ENCODE assay signal across 18 cellular contexts in genomic region chr6:93272201-93272600, GRCh38.
DNase-seq lines count a peak whose midpoint lies in the region; ATAC-seq and TF ChIP-seq lines count a peak whose summit lies in the region.
"Had no signal": no experiment of that assay in that cellular context is flagged by ENCODE, and none has a peak within 500 bp of the region (broad histone marks: within the 10 kb centered on the region; RNA-seq: fewer than 3 reads in every experiment).

No MANE protein-coding gene starts in this region.

- H3K36me3 ChIP-seq in Caco-2 (ENCODE audit: control insufficient read depth, insufficient read depth, low read length): no peaks in the 10 kb centered on the region

- H3K36me3 Mint-ChIP-seq in nephron progenitor cell (ENCODE audit: low read depth) (no peaks in the 10 kb centered on the region), Caco-2 (ENCODE audit: insufficient read depth, unreplicated experiment) (no peaks in the 10 kb centered on the region)
- no peaks in the 10 kb centered on the region for H3K36me3 Mint-ChIP-seq in activated T-cell treated with anti-CD3 and anti-CD28 coated beads, Interleukin-2, amount 50 U/mL, for 72 hours (ENCODE audit: insufficient read depth in 2 of 2)
- H3K36me3 Mint-ChIP-seq: CD14-positive monocyte had no signal

- CTCF ChIA-PET in Caco-2 (lab: Charles Lee): no interaction called here

- H3K4me1 Mint-ChIP-seq in nephron progenitor cell (no peaks in the 10 kb centered on the region), Caco-2 (ENCODE audit: low read depth, unreplicated experiment) (no peaks in the 10 kb centered on the region)
- H3K4me1 Mint-ChIP-seq in activated T-cell treated with anti-CD3 and anti-CD28 coated beads, Interleukin-2, amount 50 U/mL, for 72 hours (ENCODE audit: low read depth): no peaks in the 10 kb centered on the region
- H3K4me1 Mint-ChIP-seq: CD14-positive monocyte had no signal

- H3K9me3 Mint-ChIP-seq in nephron progenitor cell (no peaks in the 10 kb centered on the region), Caco-2 (ENCODE audit: unreplicated experiment) (no peaks in the 10 kb centered on the region)
- H3K9me3 Mint-ChIP-seq in activated T-cell treated with anti-CD3 and anti-CD28 coated beads, Interleukin-2, amount 50 U/mL, for 72 hours: no peaks in the 10 kb centered on the region
- H3K9me3 Mint-ChIP-seq: CD14-positive monocyte had no signal

- H3K4me3 Mint-ChIP-seq in nephron progenitor cell (no peak overlapping the region), Caco-2 (ENCODE audit: unreplicated experiment) (no peak overlapping the region)
- no peak overlapping the region for H3K4me3 Mint-ChIP-seq in activated T-cell treated with anti-CD3 and anti-CD28 coated beads, Interleukin-2, amount 50 U/mL, for 72 hours
- H3K4me3 Mint-ChIP-seq: CD14-positive monocyte, HFFc6 had no signal

- no peak overlapping the region for H3K4me3 ChIP-seq in Caco-2 (ENCODE audit: low read depth, low read length)

- no peaks in the 10 kb centered on the region for H3K9me3 ChIP-seq in Caco-2

- ATAC-seq in activated T-cell treated with anti-CD3 and anti-CD28 coated beads, Interleukin-2, amount 50 U/mL, for 72 hours (replicated peaks in 1 of 2): no peak
- ATAC-seq: PC-3, SK-N-SH treated with all-trans-retinoic acid at 6 μM for 48 hours had no signal

- H3K27me3 Mint-ChIP-seq in nephron progenitor cell (ENCODE audit: low read depth, poor library complexity) (no peaks in the 10 kb centered on the region), Caco-2 (ENCODE audit: insufficient read depth, unreplicated experiment) (no peaks in the 10 kb centered on the region)
- no peaks in the 10 kb centered on the region for H3K27me3 Mint-ChIP-seq in activated T-cell treated with anti-CD3 and anti-CD28 coated beads, Interleukin-2, amount 50 U/mL, for 72 hours (ENCODE audit: low read depth)

- H3K27me3 ChIP-seq in Caco-2 (replicated peaks; ENCODE audit: control insufficient read depth, insufficient read depth, low read length): no peaks in the 10 kb centered on the region

- TF ChIP-seq CTCF in nephron progenitor cell (IDR thresholded peaks at IDR 0.05) (no peak), Caco-2 (IDR thresholded peaks at IDR 0.05; ENCODE audit: insufficient read depth in 1 of 2, low read depth in 1 of 2, low read length in 1 of 2, severe bottlenecking in 1 of 2, unreplicated experiment in 1 of 2) (no peak)

- POLR2A ChIA-PET in Caco-2 (lab: Charles Lee): no interaction called here

- in situ Hi-C loops in SK-MEL-5 (cut with HindIII; ENCODE audit: low pct_unique_long_range_greater_than_20kb, low sequenced_read_pairs): no loop called here

- peak; percentile 73 for DNase-seq in NCI-H146 treated with DMSO at 0.1 percent for 48 hours (lab: John Stamatoyannopoulos, UW; ENCODE audit: unreplicated experiment)
- DNase-seq in SK-MEL-5 (ENCODE audit: low read depth, low spot score): peak; percentile 10
- DNase-seq in nephron progenitor cell: no peak
- DNase-seq in Caco-2: no peak
- no peak for DNase-seq in activated T-cell treated with anti-CD3 and anti-CD28 coated beads, Interleukin-2, amount 50 U/mL, for 72 hours
- DNase-seq in CD1c-positive myeloid dendritic cell (ENCODE audit: extremely low spot score): no peak
- DNase-seq in iPS-NIHi7 (ENCODE audit: extremely low spot score): no peak
- DNase-seq: AML-193, EL, HFFc6, MM.1S, NCI-H1092, NCI-H1436 treated with DMSO at 0.1 percent for 48 hours, PC-3, RPMI8226, SHP77 treated with DMSO at 0.1 percent for 48 hours had no signal

- H3K27ac Mint-ChIP-seq in nephron progenitor cell (peak overlapping the region; percentile 30), Caco-2 (ENCODE audit: unreplicated experiment) (no peak overlapping the region)
- H3K27ac Mint-ChIP-seq in activated T-cell treated with anti-CD3 and anti-CD28 coated beads, Interleukin-2, amount 50 U/mL, for 72 hours: no peak overlapping the region
- H3K27ac Mint-ChIP-seq: CD14-positive monocyte, HFFc6 had no signal

- intact Hi-C loops in Caco-2 (cut with micrococcal nuclease; ENCODE audit: unreplicated experiment): no loop called here

- no peaks in the 10 kb centered on the region for H3K4me1 ChIP-seq in Caco-2

- no TSS peak for BruUV-seq in Caco-2 (replicated peaks; lab: Mats Ljungman, UMichigan)

Comparison
In these comparisons a context has a peak if more than half of its experiments do, and no peak if none do; other contexts are left out.
1. DNase-seq: peak in NCI-H146 treated with DMSO at 0.1 percent for 48 hours (single experiment) and SK-MEL-5 (single experiment); none in nephron progenitor cell (single experiment), Caco-2 (0 of 2), activated T-cell treated with anti-CD3 and anti-CD28 coated beads, Interleukin-2, amount 50 U/mL, for 72 hours (0 of 2), CD1c-positive myeloid dendritic cell (single experiment) and iPS-NIHi7 (single experiment).